ENCODE assay signal across 30 cellular contexts in the genomic region with DNA sequence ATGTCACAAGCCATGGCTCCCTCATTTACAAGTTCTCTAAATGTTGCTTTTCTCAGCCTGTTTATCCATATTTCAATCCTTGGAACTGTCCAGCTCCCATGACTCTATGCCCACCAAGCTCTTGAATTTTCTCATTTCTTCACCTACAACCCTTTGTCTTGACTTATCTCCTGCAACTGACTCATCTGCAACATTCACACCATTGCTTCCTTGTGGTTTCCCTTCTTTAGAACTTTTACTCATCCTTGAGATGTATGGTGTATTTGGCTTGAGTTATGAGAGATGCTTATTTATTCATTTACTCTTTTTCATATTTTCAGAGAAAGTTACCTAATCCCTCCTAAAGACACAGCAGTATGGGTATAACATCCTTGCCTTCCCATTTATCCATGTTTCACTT. TPM values are rescaled to one million over a fixed set of nuclear protein-coding genes. Genes with fewer than 3 reads are reported as not detected.
"Had no signal": no experiment of that assay in that cellular context is flagged by ENCODE, and none has a peak within 500 bp of the region (broad histone marks: within the 10 kb centered on the region; RNA-seq: fewer than 3 reads in every experiment).

No MANE protein-coding gene starts in this region.

- DNase-seq: activated CD4-positive, alpha-beta T cell treated with anti-CD3 and anti-CD28 coated beads, Interleukin-2, amount 50 U/mL, for 4 hours; activated CD4-positive, CD25-positive, alpha-beta regulatory T cell treated with anti-CD3 and anti-CD28 coated beads, Interleukin-2, amount 50 U/mL, for 72 hours; activated effector memory CD4-positive, alpha-beta T cell treated with Interleukin-2 at 50 U/mL for 16 hours; activated naive CD4-positive, alpha-beta T cell treated with anti-CD3 and anti-CD28 coated beads for 36 hours; activated T-cell treated with anti-CD3 and anti-CD28 coated beads, Interleukin-2, amount 50 U/mL, for 4 hours; aorta; body of pancreas; cerebellar nuclear complex; colonic mucosa; effector CD8-positive, alpha-beta T cell; gastrocnemius medialis; glutamatergic neuron; islet precursor cell; left ventricle myocardium inferior; mucosa of descending colon; nephron progenitor cell; right lobe of liver; SK-N-SH; stimulated activated CD4-positive, alpha-beta T cell treated with anti-CD3 and anti-CD28 coated beads, Interleukin-2, amount 100 ng/mL, for 48 hours; stomach; SW 1271; T-helper 9 cell; thyroid gland; upper lobe of left lung; WERI-Rb-1 had no signal

- H3K4me3 Mint-ChIP-seq: activated naive CD4-positive, alpha-beta T cell treated with anti-CD3 and anti-CD28 coated beads for 36 hours; activated T-cell treated with anti-CD3 and anti-CD28 coated beads, Interleukin-2, amount 50 U/mL, for 4 hours; nephron progenitor cell; T-helper 1 cell treated with Interleukin-12 subunit alpha and Interleukin-12 subunit beta and Interleukin-4 antibody, amounts not matched to agents 30 μg/mL and 1 μg/mL, for 36 hours had no signal

- ATAC-seq: body of pancreas, gastrocnemius medialis, mucosa of descending colon, right lobe of liver had no signal

- H3K4me1 ChIP-seq: body of pancreas, colonic mucosa, gastrocnemius medialis, left ventricle myocardium inferior, right lobe of liver, stomach, thyroid gland, upper lobe of left lung, vagina had no signal

- H3K27me3 Mint-ChIP-seq: progenitor cell of endocrine pancreas had no signal

- H3K4me1 Mint-ChIP-seq: nephron progenitor cell had no signal

- H3K27ac Mint-ChIP-seq: activated naive CD4-positive, alpha-beta T cell treated with anti-CD3 and anti-CD28 coated beads for 36 hours; nephron progenitor cell; progenitor cell of endocrine pancreas; T-helper 1 cell treated with Interleukin-12 subunit alpha and Interleukin-12 subunit beta and Interleukin-4 antibody, amounts not matched to agents 30 μg/mL and 1 μg/mL, for 36 hours had no signal

- H3K27ac ChIP-seq: body of pancreas, cardiac muscle cell, colonic mucosa, gastrocnemius medialis, left ventricle myocardium inferior, neutrophil, right lobe of liver, stomach, thyroid gland, upper lobe of left lung, vagina, WERI-Rb-1 had no signal

- H3K9me3 Mint-ChIP-seq: activated naive CD4-positive, alpha-beta T cell treated with anti-CD3 and anti-CD28 coated beads for 36 hours; activated T-cell treated with anti-CD3 and anti-CD28 coated beads, Interleukin-2, amount 50 U/mL, for 4 hours; nephron progenitor cell; T-helper 1 cell treated with Interleukin-12 subunit alpha and Interleukin-12 subunit beta and Interleukin-4 antibody, amounts not matched to agents 30 μg/mL and 1 μg/mL, for 36 hours had no signal

- H3K27me3 ChIP-seq: body of pancreas, cardiac muscle cell, colonic mucosa, gastrocnemius medialis, neutrophil, right lobe of liver, stomach, thyroid gland, upper lobe of left lung, vagina had no signal

RNA-seq across cellular contexts. Expression of a gene that starts 46.0 kb away (rescaled TPM):
- total RNA-seq: cardiac muscle cell had no signal
